ENCODE assay signal across 21 cellular contexts in genomic region chr22:21585389-21585788, GRCh38. TPM values are rescaled to one million over a fixed set of nuclear protein-coding genes. Genes with fewer than 3 reads are reported as not detected.
A peak's percentile ranks its signal among the peaks of the same experiment; 100 is the strongest.
DNase-seq lines count a peak whose midpoint lies in the region; ATAC-seq and TF ChIP-seq lines count a peak whose summit lies in the region.
"Had no signal": no experiment of that assay in that cellular context is flagged by ENCODE, and none has a peak within 500 bp of the region (broad histone marks: within the 10 kb centered on the region; RNA-seq: fewer than 3 reads in every experiment).

No MANE protein-coding gene starts in this region.

- H3K27me3 ChIP-seq in endodermal cell (ENCODE audit: control insufficient read depth, insufficient read depth, low read length, poor library complexity, severe bottlenecking), result no peaks in the 10 kb centered on the region
- H3K27me3 ChIP-seq: SJSA1 had no signal

- peaks cover 29% of the 10 kb centered on the region for H3K36me3 Mint-ChIP-seq in activated T-cell treated with anti-CD3 and anti-CD28 coated beads, Interleukin-2, amount 50 U/mL, for 24 hours (ENCODE audit: low read depth)
- H3K36me3 Mint-ChIP-seq in T-helper 17 cell (ENCODE audit: low read depth) (peaks cover 3% of the 10 kb centered on the region), endodermal cell (ENCODE audit: low read depth) (peaks cover 21% of the 10 kb centered on the region), progenitor cell of endocrine pancreas (ENCODE audit: insufficient read depth) (peaks cover 6% of the 10 kb centered on the region)

- 94 to 100% methylated on average over 1 to 2 of the region's 2 CpGs for WGBS in endodermal cell (ENCODE audit: insufficient coverage in 1 of 2, insufficient read length in 1 of 2), 2 experiments

- peaks cover 27% of the 10 kb centered on the region for H3K36me3 ChIP-seq in endodermal cell (ENCODE audit: control insufficient read depth, insufficient read depth, low read length)

- TF ChIP-seq CTCF in endodermal cell (conservative IDR thresholded peaks at IDR 0.05) (no peak), progenitor cell of endocrine pancreas (IDR thresholded peaks at IDR 0.05; ENCODE audit: unreplicated experiment) (no peak)

- H3K27me3 Mint-ChIP-seq in activated T-cell treated with anti-CD3 and anti-CD28 coated beads, Interleukin-2, amount 50 U/mL, for 24 hours, result no peaks in the 10 kb centered on the region
- no peaks in the 10 kb centered on the region for H3K27me3 Mint-ChIP-seq in T-helper 17 cell
- no peaks in the 10 kb centered on the region for H3K27me3 Mint-ChIP-seq in endodermal cell (ENCODE audit: insufficient read depth)
- H3K27me3 Mint-ChIP-seq in progenitor cell of endocrine pancreas, result no peaks in the 10 kb centered on the region

- no peak for ATAC-seq in T-helper 17 cell
- ATAC-seq in GM21737 (IDR thresholded peaks at IDR 0.05; ENCODE audit: unreplicated experiment), result no peak

- no peak overlapping the region for H3K27ac ChIP-seq in endodermal cell (ENCODE audit: low read depth, low read length)
- H3K27ac ChIP-seq: C4-2B, KMS-11, RWPE1, SJSA1 had no signal

- H3K4me1 Mint-ChIP-seq in activated T-cell treated with anti-CD3 and anti-CD28 coated beads, Interleukin-2, amount 50 U/mL, for 24 hours (ENCODE audit: low read depth), result peaks cover 57% of the 10 kb centered on the region
- H3K4me1 Mint-ChIP-seq in T-helper 17 cell (peaks cover 35% of the 10 kb centered on the region), endodermal cell (peaks cover 6% of the 10 kb centered on the region), progenitor cell of endocrine pancreas (ENCODE audit: low read depth) (peaks cover 1% of the 10 kb centered on the region)

- no peak overlapping the region for H3K9ac ChIP-seq in endodermal cell (ENCODE audit: extremely low read depth, low read length, poor library complexity, severe bottlenecking)
- H3K9ac ChIP-seq: KMS-11 had no signal

- no peaks in the 10 kb centered on the region for H3K4me1 ChIP-seq in endodermal cell (ENCODE audit: control insufficient read depth, insufficient read depth, low read length)

- no peaks in the 10 kb centered on the region for H3K9me3 ChIP-seq in T-helper 17 cell (ENCODE audit: control insufficient read depth, low read length, poor library complexity, severe bottlenecking)
- no peaks in the 10 kb centered on the region for H3K9me3 ChIP-seq in endodermal cell (ENCODE audit: control insufficient read depth, low read length)
- H3K9me3 ChIP-seq: SJSA1 had no signal

- peak overlapping the region; percentile 39 for H3K27ac Mint-ChIP-seq in activated T-cell treated with anti-CD3 and anti-CD28 coated beads, Interleukin-2, amount 50 U/mL, for 24 hours
- H3K27ac Mint-ChIP-seq in T-helper 17 cell, result no peak overlapping the region
- H3K27ac Mint-ChIP-seq in endodermal cell, result peak overlapping the region; percentile 12
- peak overlapping the region; percentile 57 for H3K27ac Mint-ChIP-seq in progenitor cell of endocrine pancreas
- H3K27ac Mint-ChIP-seq: HFFc6 had no signal

- DNase-seq in activated T-cell treated with anti-CD3 and anti-CD28 coated beads, Interleukin-2, amount 50 U/mL, for 24 hours, result no peak
- no peak for DNase-seq in activated T-cell treated with anti-CD3 and anti-CD28 coated beads for 4 hours
- DNase-seq in T-helper 17 cell, result no peak
- DNase-seq in endodermal cell, result no peak
- DNase-seq in progenitor cell of endocrine pancreas (ENCODE audit: low spot score, unreplicated experiment), result no peak
- DNase-seq in DMS79 treated with DMSO at 0.1 percent for 48 hours (lab: John Stamatoyannopoulos, UW), result no peak
- no peak for DNase-seq in KBM-7
- DNase-seq: DND-41, GDM1, GOT3, HFFc6, MM.1S, NCI-H1105 treated with DMSO at 0.1 percent for 48 hours, NCI-H187 treated with DMSO at 0.1 percent for 48 hours, NCI-H446 had no signal

- no peak overlapping the region for H3K4me3 Mint-ChIP-seq in activated T-cell treated with anti-CD3 and anti-CD28 coated beads, Interleukin-2, amount 50 U/mL, for 24 hours
- H3K4me3 Mint-ChIP-seq in T-helper 17 cell (peak overlapping the region; percentile 51), endodermal cell (no peak overlapping the region), progenitor cell of endocrine pancreas (ENCODE audit: low read depth) (no peak overlapping the region)
- H3K4me3 Mint-ChIP-seq: HFFc6 had no signal

- in situ Hi-C loops in KBM-7 (cut with MboI; ENCODE audit: low pct_unique_long_range_greater_than_20kb, low sequenced_read_pairs), result no loop called here

- H3K4me3 ChIP-seq in endodermal cell (ENCODE audit: low read length), result no peak overlapping the region
- H3K4me3 ChIP-seq: SJSA1 had no signal

- H3K9me3 Mint-ChIP-seq in activated T-cell treated with anti-CD3 and anti-CD28 coated beads, Interleukin-2, amount 50 U/mL, for 24 hours, result no peaks in the 10 kb centered on the region
- H3K9me3 Mint-ChIP-seq in endodermal cell (no peaks in the 10 kb centered on the region), progenitor cell of endocrine pancreas (ENCODE audit: low read depth) (no peaks in the 10 kb centered on the region)
- H3K9me3 Mint-ChIP-seq: HFFc6 had no signal

RNA-seq across cellular contexts. Expression of gene UBE2L3, which starts 17.9 kb away (rescaled TPM):
- 10 to 100 TPM; 25.7 to 30.4 TPM for total RNA-seq in T-helper 17 cell
- total RNA-seq in endodermal cell, result 10 to 100 TPM; 74.6 to 79.4 TPM
- polyA plus RNA-seq in endodermal cell (2013, experiment 1 of 2), result 89.9 TPM
- 90.0 TPM for polyA plus RNA-seq in endodermal cell (2013, experiment 2 of 2)
- total RNA-seq in progenitor cell of endocrine pancreas, result 64.6 and 67.4 TPM in 2 replicates

RNA-seq across cellular contexts. Expression of gene RIMBP3C, which starts 34.1 kb away (rescaled TPM):
- total RNA-seq in T-helper 17 cell (1 to 10 TPM in 1 of 2 donors, under 1 TPM in 1; 0.34 to 1.2 TPM), endodermal cell (under 1 TPM; 0.53 to 0.75 TPM), progenitor cell of endocrine pancreas (1.2 TPM in 1 of 2 replicates, not detected in the other)
- polyA plus RNA-seq in endodermal cell (2013, experiment 1 of 2), result not detected
- 0.25 TPM for polyA plus RNA-seq in endodermal cell (2013, experiment 2 of 2)

RNA-seq across cellular contexts. Expression of gene YDJC, which starts 44.4 kb away (rescaled TPM):
- total RNA-seq in T-helper 17 cell (10 to 100 TPM; 28.3 to 31.0 TPM), endodermal cell (10 to 100 TPM; 16.4 to 19.9 TPM), progenitor cell of endocrine pancreas (19.0 and 21.4 TPM in 2 replicates)
- polyA plus RNA-seq in endodermal cell (2013, experiment 1 of 2), result 11.6 TPM
- polyA plus RNA-seq in endodermal cell (2013, experiment 2 of 2), result 11.3 TPM

RNA-seq across cellular contexts. Expression of gene CCDC116, which starts 47.2 kb away (rescaled TPM):
- total RNA-seq in T-helper 17 cell, result under 1 TPM in 1 of 2 donors, not detected in 1; 0.13 TPM
- under 1 TPM; 0.46 to 0.84 TPM for total RNA-seq in endodermal cell
- 0.53 TPM for polyA plus RNA-seq in endodermal cell (2013, experiment 1 of 2)
- 0.41 TPM for polyA plus RNA-seq in endodermal cell (2013, experiment 2 of 2)
- 1.3 and 1.4 TPM in 2 replicates for total RNA-seq in progenitor cell of endocrine pancreas
- total RNA-seq: A172 had no signal

RNA-seq across cellular contexts. Expression of gene SDF2L1, which starts 56.7 kb away (rescaled TPM):
- total RNA-seq in T-helper 17 cell (10 to 100 TPM; 25.6 to 30.1 TPM), endodermal cell (10 to 100 TPM; 30.3 to 61.4 TPM), progenitor cell of endocrine pancreas (27.0 and 28.2 TPM in 2 replicates)
- polyA plus RNA-seq in endodermal cell (2013, experiment 1 of 2), result 17.6 TPM
- 20.9 TPM for polyA plus RNA-seq in endodermal cell (2013, experiment 2 of 2)
